Comparison of ENCODE assay signal across 2 cellular contexts in the genomic region with DNA sequence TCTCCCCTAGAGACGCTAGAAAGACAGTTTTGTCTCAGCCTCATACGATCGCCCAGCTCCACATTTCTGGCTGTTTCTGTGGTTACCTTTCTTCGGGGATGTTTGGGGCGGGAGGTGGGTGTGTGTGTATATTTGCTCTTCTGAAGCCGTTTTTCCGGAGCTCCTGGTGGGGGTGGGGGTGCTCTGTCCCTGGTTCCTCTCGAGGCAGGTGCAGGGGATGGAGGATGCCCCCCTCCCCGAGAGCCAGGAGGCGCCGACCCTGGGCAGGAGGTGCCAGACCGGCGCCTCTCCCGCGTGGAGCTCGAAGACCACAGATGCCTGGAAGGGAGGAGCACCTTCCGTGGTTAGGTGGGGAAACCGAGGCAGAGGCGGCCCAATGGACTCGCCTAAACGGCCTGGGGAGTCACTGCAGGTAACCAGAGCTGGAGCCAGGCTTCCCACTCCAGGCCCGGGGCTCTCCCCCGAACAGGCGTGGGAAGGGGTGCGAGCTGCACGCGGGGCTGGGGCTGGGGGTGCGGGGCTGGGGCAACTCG.
TF ChIP-seq lines count a peak whose summit lies in the region.

No MANE protein-coding gene starts in this region.

TF ChIP-seq in SK-N-SH, 30 proteins besides CTCF, POLR2A, EP300 and RAD21 (continued from another document):
- TF ChIP-seq, protein P1, sequence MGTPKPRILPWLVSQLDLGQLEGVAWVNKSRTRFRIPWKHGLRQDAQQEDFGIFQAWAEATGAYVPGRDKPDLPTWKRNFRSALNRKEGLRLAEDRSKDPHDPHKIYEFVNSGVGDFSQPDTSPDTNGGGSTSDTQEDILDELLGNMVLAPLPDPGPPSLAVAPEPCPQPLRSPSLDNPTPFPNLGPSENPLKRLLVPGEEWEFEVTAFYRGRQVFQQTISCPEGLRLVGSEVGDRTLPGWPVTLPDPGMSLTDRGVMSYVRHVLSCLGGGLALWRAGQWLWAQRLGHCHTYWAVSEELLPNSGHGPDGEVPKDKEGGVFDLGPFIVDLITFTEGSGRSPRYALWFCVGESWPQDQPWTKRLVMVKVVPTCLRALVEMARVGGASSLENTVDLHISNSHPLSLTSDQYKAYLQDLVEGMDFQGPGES (IDR thresholded peaks at IDR 0.05; ENCODE audit: low read depth, low read length): no peak
- TF ChIP-seq, protein P2, sequence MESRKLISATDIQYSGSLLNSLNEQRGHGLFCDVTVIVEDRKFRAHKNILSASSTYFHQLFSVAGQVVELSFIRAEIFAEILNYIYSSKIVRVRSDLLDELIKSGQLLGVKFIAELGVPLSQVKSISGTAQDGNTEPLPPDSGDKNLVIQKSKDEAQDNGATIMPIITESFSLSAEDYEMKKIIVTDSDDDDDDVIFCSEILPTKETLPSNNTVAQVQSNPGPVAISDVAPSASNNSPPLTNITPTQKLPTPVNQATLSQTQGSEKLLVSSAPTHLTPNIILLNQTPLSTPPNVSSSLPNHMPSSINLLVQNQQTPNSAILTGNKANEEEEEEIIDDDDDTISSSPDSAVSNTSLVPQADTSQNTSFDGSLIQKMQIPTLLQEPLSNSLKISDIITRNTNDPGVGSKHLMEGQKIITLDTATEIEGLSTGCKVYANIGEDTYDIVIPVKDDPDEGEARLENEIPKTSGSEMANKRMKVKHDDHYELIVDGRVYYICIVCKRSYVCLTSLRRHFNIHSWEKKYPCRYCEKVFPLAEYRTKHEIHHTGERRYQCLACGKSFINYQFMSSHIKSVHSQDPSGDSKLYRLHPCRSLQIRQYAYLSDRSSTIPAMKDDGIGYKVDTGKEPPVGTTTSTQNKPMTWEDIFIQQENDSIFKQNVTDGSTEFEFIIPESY (IDR thresholded peaks at IDR 0.05; ENCODE audit: borderline replicate concordance, low read depth): no peak
- no peak for TF ChIP-seq ELF1 (IDR thresholded peaks at IDR 0.05)
- no peak for TF ChIP-seq GATA2 (CRISPR knock-in tag; IDR thresholded peaks at IDR 0.05)
- TF ChIP-seq TAF1 (IDR thresholded peaks at IDR 0.05; ENCODE audit: borderline replicate concordance, low read depth, low read length): no peak
- TF ChIP-seq RCOR1 (IDR thresholded peaks at IDR 0.05; ENCODE audit: low read length): no peak
- TF ChIP-seq NFIC (IDR thresholded peaks at IDR 0.05; ENCODE audit: borderline replicate concordance): no peak
- TF ChIP-seq GABPA (IDR thresholded peaks at IDR 0.05; ENCODE audit: low read depth): no peak
- TF ChIP-seq SMC3 (IDR thresholded peaks at IDR 0.05; ENCODE audit: low read depth, low read length): no peak
- no peak for TF ChIP-seq SIN3A (IDR thresholded peaks at IDR 0.05; ENCODE audit: borderline replicate concordance, low read depth, low read length)
- no peak for TF ChIP-seq FOXJ3 (CRISPR knock-in tag; IDR thresholded peaks at IDR 0.05)
- no peak for TF ChIP-seq TCF12 (IDR thresholded peaks at IDR 0.05)
- TF ChIP-seq EZH2phosphoT487 (IDR thresholded peaks at IDR 0.05; ENCODE audit: borderline replicate concordance, low read depth): no peak
- no peak for TF ChIP-seq NRF1 (IDR thresholded peaks at IDR 0.05; ENCODE audit: low read depth, low read length)
- TF ChIP-seq, protein P3, sequence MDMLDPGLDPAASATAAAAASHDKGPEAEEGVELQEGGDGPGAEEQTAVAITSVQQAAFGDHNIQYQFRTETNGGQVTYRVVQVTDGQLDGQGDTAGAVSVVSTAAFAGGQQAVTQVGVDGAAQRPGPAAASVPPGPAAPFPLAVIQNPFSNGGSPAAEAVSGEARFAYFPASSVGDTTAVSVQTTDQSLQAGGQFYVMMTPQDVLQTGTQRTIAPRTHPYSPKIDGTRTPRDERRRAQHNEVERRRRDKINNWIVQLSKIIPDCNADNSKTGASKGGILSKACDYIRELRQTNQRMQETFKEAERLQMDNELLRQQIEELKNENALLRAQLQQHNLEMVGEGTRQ (IDR thresholded peaks at IDR 0.05; ENCODE audit: borderline replicate concordance, low read depth, low read length): no peak
- no peak for TF ChIP-seq MEF2A (IDR thresholded peaks at IDR 0.05; ENCODE audit: borderline replicate concordance, low read depth)
- no peak for TF ChIP-seq JUND (IDR thresholded peaks at IDR 0.05)
- TF ChIP-seq TEAD4 (IDR thresholded peaks at IDR 0.05; ENCODE audit: borderline replicate concordance, insufficient read depth): no peak

TF ChIP-seq in SK-N-SH treated with all-trans-retinoic acid at 6 μM for 48 hours, 23 proteins besides CTCF, POLR2A, EP300 and RAD21 (continued from another document):
- TF ChIP-seq, protein P4, sequence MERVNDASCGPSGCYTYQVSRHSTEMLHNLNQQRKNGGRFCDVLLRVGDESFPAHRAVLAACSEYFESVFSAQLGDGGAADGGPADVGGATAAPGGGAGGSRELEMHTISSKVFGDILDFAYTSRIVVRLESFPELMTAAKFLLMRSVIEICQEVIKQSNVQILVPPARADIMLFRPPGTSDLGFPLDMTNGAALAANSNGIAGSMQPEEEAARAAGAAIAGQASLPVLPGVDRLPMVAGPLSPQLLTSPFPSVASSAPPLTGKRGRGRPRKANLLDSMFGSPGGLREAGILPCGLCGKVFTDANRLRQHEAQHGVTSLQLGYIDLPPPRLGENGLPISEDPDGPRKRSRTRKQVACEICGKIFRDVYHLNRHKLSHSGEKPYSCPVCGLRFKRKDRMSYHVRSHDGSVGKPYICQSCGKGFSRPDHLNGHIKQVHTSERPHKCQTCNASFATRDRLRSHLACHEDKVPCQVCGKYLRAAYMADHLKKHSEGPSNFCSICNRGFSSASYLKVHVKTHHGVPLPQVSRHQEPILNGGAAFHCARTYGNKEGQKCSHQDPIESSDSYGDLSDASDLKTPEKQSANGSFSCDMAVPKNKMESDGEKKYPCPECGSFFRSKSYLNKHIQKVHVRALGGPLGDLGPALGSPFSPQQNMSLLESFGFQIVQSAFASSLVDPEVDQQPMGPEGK (CRISPR knock-in tag; IDR thresholded peaks at IDR 0.05; ENCODE audit: borderline replicate concordance): no peak
- TF ChIP-seq, protein P5, sequence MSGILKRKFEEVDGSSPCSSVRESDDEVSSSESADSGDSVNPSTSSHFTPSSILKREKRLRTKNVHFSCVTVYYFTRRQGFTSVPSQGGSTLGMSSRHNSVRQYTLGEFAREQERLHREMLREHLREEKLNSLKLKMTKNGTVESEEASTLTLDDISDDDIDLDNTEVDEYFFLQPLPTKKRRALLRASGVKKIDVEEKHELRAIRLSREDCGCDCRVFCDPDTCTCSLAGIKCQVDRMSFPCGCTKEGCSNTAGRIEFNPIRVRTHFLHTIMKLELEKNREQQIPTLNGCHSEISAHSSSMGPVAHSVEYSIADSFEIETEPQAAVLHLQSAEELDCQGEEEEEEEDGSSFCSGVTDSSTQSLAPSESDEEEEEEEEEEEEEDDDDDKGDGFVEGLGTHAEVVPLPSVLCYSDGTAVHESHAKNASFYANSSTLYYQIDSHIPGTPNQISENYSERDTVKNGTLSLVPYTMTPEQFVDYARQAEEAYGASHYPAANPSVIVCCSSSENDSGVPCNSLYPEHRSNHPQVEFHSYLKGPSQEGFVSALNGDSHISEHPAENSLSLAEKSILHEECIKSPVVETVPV (CRISPR knock-in tag; IDR thresholded peaks at IDR 0.05): no peak
- TF ChIP-seq CSDC2 (CRISPR knock-in tag; IDR thresholded peaks at IDR 0.05) (no peak), OSR1 (CRISPR knock-in tag; IDR thresholded peaks at IDR 0.05) (no peak), ISL1 (CRISPR knock-in tag; IDR thresholded peaks at IDR 0.05) (no peak), RARB (CRISPR knock-in tag; IDR thresholded peaks at IDR 0.05) (no peak), ZNF8 (CRISPR knock-in tag; IDR thresholded peaks at IDR 0.05) (no peak), BACH2 (CRISPR knock-in tag; IDR thresholded peaks at IDR 0.05; ENCODE audit: borderline replicate concordance) (no peak), SNAI2 (CRISPR knock-in tag; IDR thresholded peaks at IDR 0.05) (no peak)
- TF ChIP-seq, protein P6, sequence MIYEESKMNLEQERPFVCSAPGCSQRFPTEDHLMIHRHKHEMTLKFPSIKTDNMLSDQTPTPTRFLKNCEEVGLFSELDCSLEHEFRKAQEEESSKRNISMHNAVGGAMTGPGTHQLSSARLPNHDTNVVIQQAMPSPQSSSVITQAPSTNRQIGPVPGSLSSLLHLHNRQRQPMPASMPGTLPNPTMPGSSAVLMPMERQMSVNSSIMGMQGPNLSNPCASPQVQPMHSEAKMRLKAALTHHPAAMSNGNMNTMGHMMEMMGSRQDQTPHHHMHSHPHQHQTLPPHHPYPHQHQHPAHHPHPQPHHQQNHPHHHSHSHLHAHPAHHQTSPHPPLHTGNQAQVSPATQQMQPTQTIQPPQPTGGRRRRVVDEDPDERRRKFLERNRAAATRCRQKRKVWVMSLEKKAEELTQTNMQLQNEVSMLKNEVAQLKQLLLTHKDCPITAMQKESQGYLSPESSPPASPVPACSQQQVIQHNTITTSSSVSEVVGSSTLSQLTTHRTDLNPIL (CRISPR knock-in tag; IDR thresholded peaks at IDR 0.05; ENCODE audit: low read depth): no peak
